Comparison of ENCODE assay signal across 1 cellular context in genomic region chr3:27368831-27369607, GRCh38.
TF ChIP-seq lines count a peak whose summit lies in the region.

NEK10 (minus strand) TSS chr3:27369383; CDS start chr3:27352882, 16,501 bp downstream.

TF ChIP-seq in HepG2, 621 proteins besides CTCF, POLR2A, EP300 and RAD21 (continued from another document and continues in another):
- no peak for TF ChIP-seq NFAT5 (CRISPR knock-in tag; IDR thresholded peaks at IDR 0.05)
- TF ChIP-seq HNRNPL (IDR thresholded peaks at IDR 0.05; ENCODE audit: low read depth, low read length) = no peak
- peak; percentile 100 for TF ChIP-seq RFX1 (IDR thresholded peaks at IDR 0.05)
- TF ChIP-seq ZNF549 (CRISPR knock-in tag; IDR thresholded peaks at IDR 0.05) = no peak
- no peak for TF ChIP-seq ZNF605 (CRISPR knock-in tag; IDR thresholded peaks at IDR 0.05)
- TF ChIP-seq RCOR2 (CRISPR knock-in tag; IDR thresholded peaks at IDR 0.05) = no peak
- no peak for TF ChIP-seq MATR3 (CRISPR knock-in tag; IDR thresholded peaks at IDR 0.05)
- no peak; the same call in 1 of the 2 replicates for TF ChIP-seq ZNF225 (CRISPR knock-in tag; IDR thresholded peaks at IDR 0.05)
- TF ChIP-seq CSRNP2 (CRISPR knock-in tag; conservative IDR thresholded peaks at IDR 0.05; ENCODE audit: low read depth) = no peak
- no peak for TF ChIP-seq PBX2 (CRISPR knock-in tag; IDR thresholded peaks at IDR 0.05)
- no peak for TF ChIP-seq SYNCRIP (IDR thresholded peaks at IDR 0.05; ENCODE audit: insufficient read depth, low read depth, low read length)
- no peak for TF ChIP-seq GRHL1 (CRISPR knock-in tag; conservative IDR thresholded peaks at IDR 0.05)
- peak; percentile 30; the same call in 1 of the 2 replicates for TF ChIP-seq YEATS4 (CRISPR knock-in tag; IDR thresholded peaks at IDR 0.05; ENCODE audit: borderline replicate concordance)
- TF ChIP-seq ELK4 (CRISPR knock-in tag; IDR thresholded peaks at IDR 0.05; ENCODE audit: borderline replicate concordance) = no peak
- TF ChIP-seq MAZ (IDR thresholded peaks at IDR 0.05; ENCODE audit: borderline replicate concordance, low read depth, low read length) = 0 out of 2 replicates have a peak, but pooled peaks have one; percentile 47
- TF ChIP-seq MAZ (CRISPR knock-in tag; IDR thresholded peaks at IDR 0.05; ENCODE audit: low read depth) = no peak
- TF ChIP-seq SNAPC5 (CRISPR knock-in tag; IDR thresholded peaks at IDR 0.05; ENCODE audit: borderline replicate concordance) = no peak
- no peak for TF ChIP-seq ARNT (IDR thresholded peaks at IDR 0.05)
- no peak for TF ChIP-seq ZNF34 (CRISPR knock-in tag; IDR thresholded peaks at IDR 0.05; ENCODE audit: borderline replicate concordance)
- TF ChIP-seq ATF6 (CRISPR knock-in tag; conservative IDR thresholded peaks at IDR 0.05) = no peak
- no peak for TF ChIP-seq ZNF572 (CRISPR knock-in tag; IDR thresholded peaks at IDR 0.05)
- no peak for TF ChIP-seq MAFK (conservative IDR thresholded peaks at IDR 0.05 in 1 of 2, IDR thresholded peaks at IDR 0.05 in 1 of 2; ENCODE audit: low read length in 2 of 2)
- no peak for TF ChIP-seq ZNF230 (CRISPR knock-in tag; IDR thresholded peaks at IDR 0.05)
- TF ChIP-seq BRD4 (CRISPR knock-in tag; IDR thresholded peaks at IDR 0.05) = 0 out of 2 replicates have a peak, but pooled peaks have one; percentile 20
- no peak for TF ChIP-seq ZNF414 (CRISPR knock-in tag; IDR thresholded peaks at IDR 0.05)
- TF ChIP-seq CENPT (CRISPR knock-in tag; IDR thresholded peaks at IDR 0.05; ENCODE audit: low read depth) = no peak
- peak; percentile 59; the same call in 1 of the 2 replicates for TF ChIP-seq ZNF614 (CRISPR knock-in tag; IDR thresholded peaks at IDR 0.05; ENCODE audit: borderline replicate concordance)
- TF ChIP-seq JARID2 (CRISPR knock-in tag; IDR thresholded peaks at IDR 0.05; ENCODE audit: insufficient replicate concordance) = no peak
- TF ChIP-seq ZNF253 (CRISPR knock-in tag; IDR thresholded peaks at IDR 0.05; ENCODE audit: borderline replicate concordance) = no peak
- peak; percentile 50; the same call in 1 of the 2 replicates for TF ChIP-seq RXRA (CRISPR knock-in tag; IDR thresholded peaks at IDR 0.05)
- TF ChIP-seq ZNF136 (CRISPR knock-in tag; IDR thresholded peaks at IDR 0.05; ENCODE audit: low read depth) = 0 out of 2 replicates have a peak, but pooled peaks have one; percentile 39
- TF ChIP-seq ATF7-NPFF (CRISPR knock-in tag; IDR thresholded peaks at IDR 0.05; ENCODE audit: low read depth) = peak; percentile 43; the same call in 1 of the 2 replicates
- no peak for TF ChIP-seq ZNF724P (CRISPR knock-in tag; IDR thresholded peaks at IDR 0.05; ENCODE audit: borderline replicate concordance)
- TF ChIP-seq ZNF354B (CRISPR knock-in tag; IDR thresholded peaks at IDR 0.05) = no peak
- TF ChIP-seq TRAFD1 (CRISPR knock-in tag; IDR thresholded peaks at IDR 0.05; ENCODE audit: borderline replicate concordance) = no peak
- TF ChIP-seq DR1 (CRISPR knock-in tag; IDR thresholded peaks at IDR 0.05) = no peak
- no peak for TF ChIP-seq DZIP1 (CRISPR knock-in tag; IDR thresholded peaks at IDR 0.05)
- no peak for TF ChIP-seq ZNF335 (CRISPR knock-in tag; IDR thresholded peaks at IDR 0.05)
- 0 out of 2 replicates have a peak, but pooled peaks have one; percentile 14 for TF ChIP-seq RARA (CRISPR knock-in tag; IDR thresholded peaks at IDR 0.05)
- TF ChIP-seq SP140L (CRISPR knock-in tag; IDR thresholded peaks at IDR 0.05; ENCODE audit: borderline replicate concordance) = no peak
